ENCODE assay signal across 14 cellular contexts in genomic region chr16:85333744-85334640, GRCh38.
DNase-seq lines count a peak whose midpoint lies in the region; ATAC-seq and TF ChIP-seq lines count a peak whose summit lies in the region.
"Had no signal": no experiment of that assay in that cellular context is flagged by ENCODE, and none has a peak within 500 bp of the region (broad histone marks: within the 10 kb centered on the region; RNA-seq: fewer than 3 reads in every experiment).

No MANE protein-coding gene starts in this region.

- H4K20me1 ChIP-seq in H9 (ENCODE audit: control insufficient read depth, insufficient read depth, insufficient read length) = peaks cover 2% of the 10 kb centered on the region

- H3K4me1 Mint-ChIP-seq in H9 (peaks cover 48 to 57% of the 10 kb centered on the region in 2 experiments), progenitor cell of endocrine pancreas (ENCODE audit: low read depth) (peaks cover 25% of the 10 kb centered on the region)

- no peak for ATAC-seq in GM21423 (IDR thresholded peaks at IDR 0.05; ENCODE audit: unreplicated experiment)

- H3K4me3 ChIP-seq in SK-N-MC = peak overlapping the region; percentile 69
- peak overlapping the region; percentile 59; the same call in 1 of the 2 replicates for H3K4me3 ChIP-seq in iPS-20b (ENCODE audit: low read length)
- no peak overlapping the region for H3K4me3 ChIP-seq in effector memory CD4-positive, alpha-beta T cell (ENCODE audit: insufficient read depth, low read depth, low read length, poor library complexity, severe bottlenecking)
- H3K4me3 ChIP-seq: esophagus muscularis mucosa, SJSA1 had no signal

- H3K23ac ChIP-seq in H9 (ENCODE audit: insufficient read length, low read depth, low read length) = no peak overlapping the region

- no peak overlapping the region for H4K91ac ChIP-seq in H9 (ENCODE audit: insufficient read length, low read depth, low read length)

- WGBS in H9 (ENCODE audit: extremely low coverage, insufficient read length, low lambda C conversion rate) = no CpG with 5 or more reads among the region's 29 CpGs

- peaks cover 3 to 7% of the 10 kb centered on the region in 2 experiments; a peak in 4 of 5 replicates for H3K9me3 Mint-ChIP-seq in H9
- H3K9me3 Mint-ChIP-seq in progenitor cell of endocrine pancreas (ENCODE audit: low read depth) = no peaks in the 10 kb centered on the region
- H3K9me3 Mint-ChIP-seq: activated T-cell treated with anti-CD3 and anti-CD28 coated beads, Interleukin-2, amount 50 U/mL, for 72 hours had no signal

- TF ChIP-seq CTCF in H9 (conservative IDR thresholded peaks at IDR 0.05) (no peak), progenitor cell of endocrine pancreas (IDR thresholded peaks at IDR 0.05; ENCODE audit: unreplicated experiment) (no peak)

- no peaks in the 10 kb centered on the region for H3K79me1 ChIP-seq in H9 (ENCODE audit: insufficient read depth, low read depth, low read length, poor library complexity, severe bottlenecking)

- peaks cover 12% of the 10 kb centered on the region for H3K23me2 ChIP-seq in H9 (ENCODE audit: insufficient read length, low read depth, low read length, poor library complexity, severe bottlenecking)

- no peak overlapping the region for H4K8ac ChIP-seq in H9 (replicated peaks; ENCODE audit: insufficient read length, low read depth, low read length)

- H3K4ac ChIP-seq in H9 (ENCODE audit: low read depth, low read length) = no peak overlapping the region

- H3T11ph ChIP-seq in H9 (ENCODE audit: low read length) = no peak overlapping the region

- no peak overlapping the region for H2BK5ac ChIP-seq in H9 (ENCODE audit: insufficient read length, low read length)

- H3K79me2 ChIP-seq in H9 (ENCODE audit: insufficient read depth, low read length) = no peaks in the 10 kb centered on the region; the same call in 1 of the 2 replicates

- peaks cover 23% of the 10 kb centered on the region; the same call in 1 of the 2 replicates for H3K27me3 ChIP-seq in H9 (ENCODE audit: insufficient read depth, low read length)
- peaks cover 65% of the 10 kb centered on the region for H3K27me3 ChIP-seq in iPS-20b (ENCODE audit: insufficient read depth, low read length)
- peaks cover 6% of the 10 kb centered on the region for H3K27me3 ChIP-seq in effector memory CD4-positive, alpha-beta T cell (replicated peaks; ENCODE audit: control insufficient read depth, insufficient read depth, low read length, poor library complexity, severe bottlenecking)
- H3K27me3 ChIP-seq: esophagus muscularis mucosa, SJSA1 had no signal

- H3K9me3 ChIP-seq in H9 (ENCODE audit: control insufficient read depth, low read depth, low read length) = no peaks in the 10 kb centered on the region
- no peaks in the 10 kb centered on the region for H3K9me3 ChIP-seq in SK-N-MC (ENCODE audit: low read depth, low read length)
- no peaks in the 10 kb centered on the region for H3K9me3 ChIP-seq in iPS-20b (ENCODE audit: insufficient read depth, low read depth, low read length)
- no peaks in the 10 kb centered on the region for H3K9me3 ChIP-seq in effector memory CD4-positive, alpha-beta T cell (ENCODE audit: control insufficient read depth, low read length)
- H3K9me3 ChIP-seq: esophagus muscularis mucosa, SJSA1 had no signal

- no peak overlapping the region for H2BK12ac ChIP-seq in H9 (ENCODE audit: insufficient read length, low read depth, low read length)

- H3K9ac ChIP-seq in H9 (ENCODE audit: extremely low read depth, insufficient read length, low read length) (no peak overlapping the region), SK-N-MC (ENCODE audit: insufficient read length) (no peak overlapping the region), iPS-20b (ENCODE audit: low read depth, low read length) (peak overlapping the region; percentile 29; the same call in 1 of the 2 replicates)

- H3K14ac ChIP-seq in H9 (ENCODE audit: insufficient read depth, low read length) = no peak overlapping the region; the same call in 1 of the 2 replicates

- H3K18ac ChIP-seq in H9 (ENCODE audit: insufficient read length, low read depth, low read length) = no peak overlapping the region

- DNase-seq in H9 (no peak), SK-N-MC (ENCODE audit: low read depth, low spot score) (no peak), progenitor cell of endocrine pancreas (ENCODE audit: low spot score, unreplicated experiment) (no peak), globus pallidus (ENCODE audit: low spot score) (no peak)
- no peak for DNase-seq in effector memory CD4-positive, alpha-beta T cell
- DNase-seq: activated CD4-positive, alpha-beta T cell treated with anti-CD3 and anti-CD28 coated beads, Interleukin-2, amount 50 U/mL, for 4 hours; amniotic stem cell; NCI-H2107; NK-92 treated with Interleukin-12 subunit alpha and Interleukin-12 subunit beta, amount 100 ng/mL, for 24 hours had no signal

- no peak overlapping the region for H3K56ac ChIP-seq in H9 (ENCODE audit: insufficient read length, low read depth, low read length)

- H3K27ac ChIP-seq in H9 (ENCODE audit: insufficient read length, low read depth, low read length) (no peak overlapping the region), SK-N-MC (peak overlapping the region; percentile 62; the same call in 1 of the 2 replicates), iPS-20b (ENCODE audit: low read length) (no peak overlapping the region)
- no peak overlapping the region for H3K27ac ChIP-seq in effector memory CD4-positive, alpha-beta T cell (ENCODE audit: insufficient read depth, low read length, poor library complexity, severe bottlenecking)
- H3K27ac ChIP-seq: esophagus muscularis mucosa, SJSA1 had no signal

- H3K36me3 ChIP-seq in SK-N-MC (ENCODE audit: insufficient read depth, low read length) = no peaks in the 10 kb centered on the region
- no peaks in the 10 kb centered on the region for H3K36me3 ChIP-seq in iPS-20b (ENCODE audit: insufficient read depth, low read depth, low read length)
- no peaks in the 10 kb centered on the region for H3K36me3 ChIP-seq in effector memory CD4-positive, alpha-beta T cell (ENCODE audit: control insufficient read depth, insufficient read depth, low read length)
- H3K36me3 ChIP-seq: esophagus muscularis mucosa had no signal

- peaks cover 85% of the 10 kb centered on the region for H3K27me3 Mint-ChIP-seq in H9 (ENCODE audit: low read depth)
- peaks cover 8% of the 10 kb centered on the region for H3K27me3 Mint-ChIP-seq in progenitor cell of endocrine pancreas

- no peak overlapping the region for H2AK5ac ChIP-seq in H9 (ENCODE audit: insufficient read length, low read length)

- no peak overlapping the region for H2BK15ac ChIP-seq in H9 (ENCODE audit: low read depth, low read length)

- H3K4me1 ChIP-seq in H9 (ENCODE audit: insufficient read depth, low read length) = peaks cover 4% of the 10 kb centered on the region
- H3K4me1 ChIP-seq in iPS-20b (ENCODE audit: insufficient read depth, low read length) = peaks cover 36% of the 10 kb centered on the region
- H3K4me1 ChIP-seq in effector memory CD4-positive, alpha-beta T cell (ENCODE audit: control insufficient read depth, insufficient read depth, low read length, poor library complexity, severe bottlenecking) = peaks cover 2% of the 10 kb centered on the region

- no peak overlapping the region for H4K5ac ChIP-seq in H9 (ENCODE audit: insufficient read length, low read depth, low read length)

- peak overlapping the region; percentile 66 for H3K4me2 ChIP-seq in H9 (ENCODE audit: insufficient read depth, insufficient read length, low read length)

- H2BK20ac ChIP-seq in H9 (ENCODE audit: low read depth, low read length, poor library complexity, severe bottlenecking) = no peak overlapping the region

- no peak overlapping the region for H2AFZ ChIP-seq in H9 (ENCODE audit: low read length)

- peaks cover 0 to 7% (median 7%) of the 10 kb centered on the region in 3 experiments; a peak in 3 of 7 replicates for H3K36me3 Mint-ChIP-seq in H9 (ENCODE audit: insufficient read depth in 1 of 3, low read depth in 3 of 3)
- H3K36me3 Mint-ChIP-seq in progenitor cell of endocrine pancreas (ENCODE audit: insufficient read depth) = no peaks in the 10 kb centered on the region

- H3K27ac Mint-ChIP-seq in H9 = no peak overlapping the region
- peak overlapping the region; percentile 57 for H3K27ac Mint-ChIP-seq in progenitor cell of endocrine pancreas

- no peak overlapping the region for H2BK120ac ChIP-seq in H9 (ENCODE audit: low read depth, low read length, poor library complexity, severe bottlenecking)

- H3K4me3 Mint-ChIP-seq in H9 (peak overlapping the region in 1 of 2 experiments; percentile 70; a peak in 3 of 5 replicates), progenitor cell of endocrine pancreas (ENCODE audit: low read depth) (no peak overlapping the region)
